11 cellular contexts compared by ENCODE assay signal in the genomic region with DNA sequence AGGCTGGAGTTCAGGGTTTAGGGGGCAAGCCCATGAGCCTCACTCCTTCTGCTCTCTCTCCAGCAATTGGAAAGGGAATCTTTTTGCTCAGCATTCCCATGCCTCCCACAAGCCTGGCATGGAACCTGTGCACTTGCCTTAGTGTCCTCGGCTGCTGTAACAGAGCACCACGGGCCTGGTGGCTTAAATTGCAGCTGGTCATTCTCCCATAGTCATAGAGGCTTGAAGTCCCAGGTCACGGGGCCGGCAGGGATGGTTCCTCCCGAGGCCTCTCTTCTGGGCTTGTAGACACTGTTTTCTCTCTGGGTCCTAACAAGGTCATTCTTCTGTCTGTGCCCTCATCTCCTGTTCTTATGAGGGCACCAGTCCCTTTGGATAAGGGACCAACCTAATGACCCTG. TPM values are rescaled to one million over a fixed set of nuclear protein-coding genes. Genes with fewer than 3 reads are reported as not detected.
"Had no signal": no experiment of that assay in that cellular context is flagged by ENCODE, and none has a peak within 500 bp of the region (broad histone marks: within the 10 kb centered on the region; RNA-seq: fewer than 3 reads in every experiment).

No MANE protein-coding gene starts in this region.

- H3K36me3 ChIP-seq: HAP-1 had no signal

- H3K27ac ChIP-seq: GM23248 had no signal

- H3K9me3 ChIP-seq: HAP-1 had no signal

- H3K4me3 ChIP-seq: GM23248, GM23338, HAP-1 had no signal

- H3K4me1 ChIP-seq: HAP-1 had no signal

- ATAC-seq: GM23338, HCT116 had no signal

- DNase-seq: GOT3, H7, H9, HCEC 1CT, HFFc6 had no signal

RNA-seq across cellular contexts. Expression of a gene that starts 56.2 kb away (rescaled TPM):
- total RNA-seq: GM23248, GM23338, H1, H4, H7, H9, HFFc6 had no signal

RNA-seq across cellular contexts. Expression of a gene that starts 57.2 kb away (rescaled TPM):
- total RNA-seq: GM23248, H4, H7, H9, HFFc6 had no signal
